Comparison of ENCODE assay signal across 24 cellular contexts in genomic region chr9:69970001-69970531, GRCh38.
"Had no signal": no experiment of that assay in that cellular context is flagged by ENCODE, and none has a peak within 500 bp of the region (broad histone marks: within the 10 kb centered on the region; RNA-seq: fewer than 3 reads in every experiment).

No MANE protein-coding gene starts in this region.

- H3K4me3 ChIP-seq: adrenal gland, body of pancreas, dorsolateral prefrontal cortex, mucosa of descending colon, ovary, psoas muscle, skin epidermis, suprapubic skin, transverse colon, vagina had no signal

- ATAC-seq: activated naive CD4-positive, alpha-beta T cell treated with anti-CD3 and anti-CD28 coated beads, Interleukin-2, amount 50 U/mL, for 72 hours; body of pancreas; mucosa of descending colon; naive thymus-derived CD4-positive, alpha-beta T cell; psoas muscle; right cardiac atrium; stimulated activated naive CD8-positive, alpha-beta T cell treated with anti-CD3 and anti-CD28 coated beads, Interleukin-15, amount 100 ng/mL, for 72 hours had no signal

- H3K9me3 ChIP-seq: adrenal gland, body of pancreas, mucosa of descending colon, ovary, psoas muscle, suprapubic skin, transverse colon, vagina had no signal

- DNase-seq: activated CD4-positive, alpha-beta T cell treated with anti-CD3 and anti-CD28 coated beads for 1 hour; activated CD8-positive, alpha-beta memory T cell treated with anti-CD3 and anti-CD28 coated beads for 24 hours; activated CD8-positive, alpha-beta memory T cell treated with anti-CD3 and anti-CD28 coated beads, Interleukin-2, amount 50 U/mL, for 48 hours; activated gamma-delta T cell; activated T-cell treated with anti-CD3 and anti-CD28 coated beads, Interleukin-2, amount 50 U/mL, for 48 hours; adrenal gland; body of pancreas; caudate nucleus; dorsolateral prefrontal cortex; erythroblast; mesenchymal stem cell; mucosa of descending colon; naive thymus-derived CD4-positive, alpha-beta T cell; ovary; psoas muscle; right cardiac atrium; stimulated activated CD4-positive, alpha-beta T cell treated with anti-CD3 and anti-CD28 coated beads, Interleukin-4, amount 100 ng/mL, for 1 hour; stimulated activated naive CD8-positive, alpha-beta T cell treated with anti-CD3 and anti-CD28 coated beads, Interleukin-15, amount 100 ng/mL, for 72 hours; transverse colon had no signal

- H3K4me1 ChIP-seq: adrenal gland, body of pancreas, psoas muscle, transverse colon, vagina had no signal

- H3K27me3 ChIP-seq: adrenal gland, body of pancreas, dorsolateral prefrontal cortex, ovary, suprapubic skin, transverse colon, vagina had no signal

- H3K36me3 ChIP-seq: adrenal gland, ovary, suprapubic skin, transverse colon, vagina had no signal

- H3K27ac ChIP-seq: adrenal gland, body of pancreas, dorsolateral prefrontal cortex, ovary, psoas muscle, skin epidermis, suprapubic skin, transverse colon, vagina, VCaP had no signal
